Comparison of ENCODE assay signal across 28 cellular contexts in the genomic region with DNA sequence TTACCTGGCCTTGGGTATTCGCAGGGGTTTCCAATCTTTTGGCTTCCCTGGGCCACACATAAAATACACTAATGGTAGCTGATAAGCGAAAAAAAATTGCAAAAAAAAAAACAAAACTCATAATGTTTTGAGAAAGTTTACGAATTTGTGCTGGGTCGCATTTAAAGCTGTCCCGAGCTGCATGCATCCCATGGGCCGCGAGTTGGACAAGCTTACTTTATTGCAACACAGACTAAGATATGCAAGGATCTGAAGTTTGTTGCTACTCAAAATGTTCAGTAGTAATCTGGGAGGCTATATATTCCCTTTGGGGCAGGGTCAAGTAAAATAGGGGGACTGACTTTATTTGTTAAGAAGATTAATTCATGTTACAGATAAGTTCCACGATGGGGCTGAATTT.
"Had no signal": no experiment of that assay in that cellular context is flagged by ENCODE, and none has a peak within 500 bp of the region (broad histone marks: within the 10 kb centered on the region; RNA-seq: fewer than 3 reads in every experiment).

No MANE protein-coding gene starts in this region.

- H3K27me3 Mint-ChIP-seq: stimulated activated memory B cell treated with anti-CD40 and anti-IgM and Interleukin-4, amounts not matched to agents 10 μg/mL and 1 μg/mL and 100 μg/mL, for 72 hours; stimulated activated naive B cell treated with anti-CD40 and anti-IgM and Interleukin-4, amounts not matched to agents 10 μg/mL and 1 μg/mL and 100 μg/mL, for 72 hours; stimulated activated naive CD8-positive, alpha-beta T cell treated with anti-CD3 and anti-CD28 coated beads, Interleukin-15, amount 100 ng/mL, for 72 hours; stimulated activated naive CD8-positive, alpha-beta T cell treated with anti-CD3 and anti-CD28 coated beads, Interleukin-15, Interleukin-2, amounts not matched to agents 100 ng/mL and 50 ng/mL, for 24 hours; type B pancreatic cell had no signal

- H3K27me3 ChIP-seq: stomach, suprapubic skin, testis, thyroid gland, tibial artery, tibial nerve, transverse colon, upper lobe of left lung, upper lobe of right lung, uterus, vagina had no signal

- ATAC-seq: stimulated activated effector memory CD8-positive, alpha-beta T cell treated with anti-CD3 and anti-CD28 coated beads, Interleukin-12 subunit alpha, Interleukin-12 subunit beta, amount 100 ng/mL, for 72 hours; stimulated activated memory B cell treated with anti-CD40 and anti-IgM and Interleukin-4, amounts not matched to agents 10 μg/mL and 1 μg/mL and 100 μg/mL, for 72 hours; stimulated activated naive B cell treated with anti-CD40 and anti-IgM and Interleukin-4, amounts not matched to agents 10 μg/mL and 1 μg/mL and 100 μg/mL, for 72 hours; stimulated activated naive CD8-positive, alpha-beta T cell treated with anti-CD3 and anti-CD28 coated beads, Interleukin-15, amount 100 ng/mL, for 72 hours; stimulated activated naive CD8-positive, alpha-beta T cell treated with anti-CD3 and anti-CD28 coated beads, Interleukin-15, Interleukin-2, amounts not matched to agents 100 U/mL and 50 U/mL, for 24 hours; upper lobe of right lung had no signal

- H3K4me3 ChIP-seq: stomach, suprapubic skin, testis, thoracic aorta, thyroid gland, tibial artery, tibial nerve, transverse colon, upper lobe of left lung, upper lobe of right lung, uterus, vagina had no signal

- H3K27ac ChIP-seq: stomach, suprapubic skin, testis, thoracic aorta, thyroid gland, tibial artery, tibial nerve, transverse colon, upper lobe of left lung, upper lobe of right lung, uterus, vagina had no signal

- H3K36me3 ChIP-seq: stomach, suprapubic skin, thoracic aorta, thyroid gland, tibial artery, tibial nerve, transverse colon, upper lobe of left lung, upper lobe of right lung, uterus, vagina had no signal

- H3K27ac Mint-ChIP-seq: stimulated activated effector memory CD8-positive, alpha-beta T cell treated with anti-CD3 and anti-CD28 coated beads, Interleukin-12 subunit alpha, Interleukin-12 subunit beta, amount 100 ng/mL, for 72 hours; stimulated activated memory B cell treated with anti-CD40 and anti-IgM and Interleukin-4, amounts not matched to agents 10 μg/mL and 1 μg/mL and 100 μg/mL, for 72 hours; stimulated activated naive B cell treated with anti-CD40 and anti-IgM and Interleukin-4, amounts not matched to agents 10 μg/mL and 1 μg/mL and 100 μg/mL, for 72 hours; stimulated activated naive CD8-positive, alpha-beta T cell treated with anti-CD3 and anti-CD28 coated beads, Interleukin-15, amount 100 ng/mL, for 72 hours; stimulated activated naive CD8-positive, alpha-beta T cell treated with anti-CD3 and anti-CD28 coated beads, Interleukin-15, Interleukin-2, amounts not matched to agents 100 ng/mL and 50 ng/mL, for 24 hours; type B pancreatic cell had no signal

- H3K9me3 ChIP-seq: stomach, suprapubic skin, testis, thoracic aorta, thyroid gland, tibial artery, tibial nerve, transverse colon, upper lobe of left lung, upper lobe of right lung, uterus, vagina had no signal

- H3K4me1 Mint-ChIP-seq: stimulated activated effector memory CD8-positive, alpha-beta T cell treated with anti-CD3 and anti-CD28 coated beads, Interleukin-12 subunit alpha, Interleukin-12 subunit beta, amount 100 ng/mL, for 72 hours; stimulated activated memory B cell treated with anti-CD40 and anti-IgM and Interleukin-4, amounts not matched to agents 10 μg/mL and 1 μg/mL and 100 μg/mL, for 72 hours had no signal

- H3K4me3 Mint-ChIP-seq: stimulated activated effector memory CD8-positive, alpha-beta T cell treated with anti-CD3 and anti-CD28 coated beads, Interleukin-12 subunit alpha, Interleukin-12 subunit beta, amount 100 ng/mL, for 72 hours; stimulated activated memory B cell treated with anti-CD40 and anti-IgM and Interleukin-4, amounts not matched to agents 10 μg/mL and 1 μg/mL and 100 μg/mL, for 72 hours; stimulated activated naive B cell treated with anti-CD40 and anti-IgM and Interleukin-4, amounts not matched to agents 10 μg/mL and 1 μg/mL and 100 μg/mL, for 72 hours; stimulated activated naive CD8-positive, alpha-beta T cell treated with anti-CD3 and anti-CD28 coated beads, Interleukin-15, amount 100 ng/mL, for 72 hours; stimulated activated naive CD8-positive, alpha-beta T cell treated with anti-CD3 and anti-CD28 coated beads, Interleukin-15, Interleukin-2, amounts not matched to agents 100 ng/mL and 50 ng/mL, for 24 hours; type B pancreatic cell had no signal

- H3K4me1 ChIP-seq: suprapubic skin, testis, thyroid gland, transverse colon, uterus had no signal

- DNase-seq: stimulated activated CD4-positive, alpha-beta T cell treated with anti-CD3 and anti-CD28 coated beads, Interleukin-2, amount 100 ng/mL, for 48 hours; stimulated activated CD4-positive, alpha-beta T cell treated with anti-CD3 and anti-CD28 coated beads, Interleukin-4, amount 100 ng/mL, for 1 hour; stimulated activated CD4-positive, alpha-beta T cell treated with anti-CD3 and anti-CD28 coated beads, Interleukin-4, amount 100 ng/mL, for 24 hours; stimulated activated CD4-positive, alpha-beta T cell treated with anti-CD3 and anti-CD28 coated beads, Interleukin-4, amount 100 ng/mL, for 4 hours; stimulated activated CD8-positive, alpha-beta memory T cell treated with anti-CD3 and anti-CD28 coated beads, Interleukin-4, amount 100 ng/mL, for 48 hours; stimulated activated naive B cell treated with anti-CD40 and anti-IgM and Interleukin-4, amounts not matched to agents 10 μg/mL and 1 μg/mL and 100 μg/mL, for 72 hours; stimulated activated naive CD4-positive, alpha-beta T cell; stimulated activated naive CD4-positive, alpha-beta T cell treated with Interleukin-2 at 50 U/mL for 16 hours; stimulated activated naive CD8-positive, alpha-beta T cell treated with anti-CD3 and anti-CD28 coated beads, Interleukin-15, amount 100 ng/mL, for 72 hours; stimulated activated naive CD8-positive, alpha-beta T cell treated with anti-CD3 and anti-CD28 coated beads, Interleukin-15, Interleukin-2, amounts not matched to agents 100 U/mL and 50 U/mL, for 24 hours; stomach; substantia nigra; testis; thyroid gland; tibial artery; transverse colon; trophoblast cell; upper lobe of left lung; upper lobe of right lung; uterus had no signal

- H3K36me3 Mint-ChIP-seq: stimulated activated effector memory CD8-positive, alpha-beta T cell treated with anti-CD3 and anti-CD28 coated beads, Interleukin-12 subunit alpha, Interleukin-12 subunit beta, amount 100 ng/mL, for 72 hours; stimulated activated memory B cell treated with anti-CD40 and anti-IgM and Interleukin-4, amounts not matched to agents 10 μg/mL and 1 μg/mL and 100 μg/mL, for 72 hours; stimulated activated naive B cell treated with anti-CD40 and anti-IgM and Interleukin-4, amounts not matched to agents 10 μg/mL and 1 μg/mL and 100 μg/mL, for 72 hours; type B pancreatic cell had no signal

- H3K9me3 Mint-ChIP-seq: stimulated activated effector memory CD8-positive, alpha-beta T cell treated with anti-CD3 and anti-CD28 coated beads, Interleukin-12 subunit alpha, Interleukin-12 subunit beta, amount 100 ng/mL, for 72 hours; stimulated activated memory B cell treated with anti-CD40 and anti-IgM and Interleukin-4, amounts not matched to agents 10 μg/mL and 1 μg/mL and 100 μg/mL, for 72 hours; stimulated activated naive B cell treated with anti-CD40 and anti-IgM and Interleukin-4, amounts not matched to agents 10 μg/mL and 1 μg/mL and 100 μg/mL, for 72 hours; stimulated activated naive CD8-positive, alpha-beta T cell treated with anti-CD3 and anti-CD28 coated beads, Interleukin-15, amount 100 ng/mL, for 72 hours; stimulated activated naive CD8-positive, alpha-beta T cell treated with anti-CD3 and anti-CD28 coated beads, Interleukin-15, Interleukin-2, amounts not matched to agents 100 ng/mL and 50 ng/mL, for 24 hours; type B pancreatic cell had no signal
